ENCODE assay signal across 20 cellular contexts in genomic region chr12:23684121-23684520, GRCh38.
DNase-seq lines count a peak whose midpoint lies in the region; ATAC-seq and TF ChIP-seq lines count a peak whose summit lies in the region.
"Had no signal": no experiment of that assay in that cellular context is flagged by ENCODE, and none has a peak within 500 bp of the region (broad histone marks: within the 10 kb centered on the region; RNA-seq: fewer than 3 reads in every experiment).

No MANE protein-coding gene starts in this region.

- no peaks in the 10 kb centered on the region for H3K36me3 Mint-ChIP-seq in T-helper 17 cell (ENCODE audit: low read depth)
- H3K36me3 Mint-ChIP-seq: CD14-positive monocyte had no signal

- no peak overlapping the region for H2AFZ ChIP-seq in OCI-LY3 (ENCODE audit: low read depth, low read length)

- no peaks in the 10 kb centered on the region for H3K4me1 Mint-ChIP-seq in T-helper 17 cell
- H3K4me1 Mint-ChIP-seq: CD14-positive monocyte had no signal

- H3K27me3 ChIP-seq in OCI-LY3 (ENCODE audit: low read depth, low read length) (no peaks in the 10 kb centered on the region), tibial artery (no peaks in the 10 kb centered on the region)

- DNase-seq in H4 (ENCODE audit: low spot score) (peak; percentile 15), MV-4-11 (lab: John Stamatoyannopoulos, UW) (peak; percentile 71), foreskin melanocyte (peak; percentile 30), tibial artery (no peak), T-helper 17 cell (no peak)
- DNase-seq: ACHN, AML-193, DMS 273 treated with DMSO at 0.1 percent for 48 hours, GF-D8, NCI-H1105 treated with DMSO at 0.1 percent for 48 hours, NCI-H1694 treated with DMSO at 0.1 percent for 48 hours, NCI-H446, Right ventricle myocardium superior, SW 1271 had no signal

- H3K36me3 ChIP-seq in OCI-LY3 (replicated peaks; ENCODE audit: low read depth, low read length), result peaks cover 11% of the 10 kb centered on the region
- no peaks in the 10 kb centered on the region for H3K36me3 ChIP-seq in tibial artery
- H3K36me3 ChIP-seq: HAP-1 had no signal

- H3K27ac ChIP-seq in OCI-LY3 (ENCODE audit: low read length) (peak overlapping the region; percentile 69), tibial artery (no peak overlapping the region)

- peak overlapping the region; percentile 54 for H3K4me2 ChIP-seq in OCI-LY3 (ENCODE audit: low read length)

- H3K4me3 Mint-ChIP-seq in T-helper 17 cell, result no peak overlapping the region
- H3K4me3 Mint-ChIP-seq: CD14-positive monocyte; T-helper 2 cell treated with Interferon-gamma antibody and Interleukin-4, amounts not matched to agents 5 μg/mL and 100 μg/mL, for 36 hours had no signal

- H3K4me1 ChIP-seq in OCI-LY3 (ENCODE audit: low read length) (peaks cover 35% of the 10 kb centered on the region), tibial artery (peaks cover 0 to 13% (median 0%) of the 10 kb centered on the region in 4 donors)

- intact Hi-C loops in tibial artery (cut with DNase I; ENCODE audit: low total_unique reads), result no loop called here

- H3K9me3 ChIP-seq in OCI-LY3 (ENCODE audit: insufficient read depth, low read length) (no peaks in the 10 kb centered on the region), tibial artery (no peaks in the 10 kb centered on the region), T-helper 17 cell (ENCODE audit: control insufficient read depth, low read length, poor library complexity, severe bottlenecking) (no peaks in the 10 kb centered on the region)
- H3K9me3 ChIP-seq: HAP-1 had no signal

- TF ChIP-seq CTCF in OCI-LY3 (IDR thresholded peaks at IDR 0.05; ENCODE audit: low read depth, low read length), result no peak
- no peak for TF ChIP-seq CTCF in tibial artery (IDR thresholded peaks at IDR 0.05)

- H3K4me3 ChIP-seq in OCI-LY3 (ENCODE audit: low read length) (peak overlapping the region; percentile 13; the same call in 1 of the 2 replicates), tibial artery (no peak overlapping the region)
- H3K4me3 ChIP-seq: HAP-1, K562 had no signal

- H3K27me3 Mint-ChIP-seq in T-helper 17 cell, result no peaks in the 10 kb centered on the region

- ATAC-seq in T-helper 17 cell (no peak), GM18498 (IDR thresholded peaks at IDR 0.05; ENCODE audit: unreplicated experiment) (no peak)
- ATAC-seq: K562 had no signal

- H3K27ac Mint-ChIP-seq in T-helper 17 cell, result no peak overlapping the region
- H3K27ac Mint-ChIP-seq: CD14-positive monocyte; T-helper 2 cell treated with Interferon-gamma antibody and Interleukin-4, amounts not matched to agents 5 μg/mL and 100 μg/mL, for 36 hours had no signal

- peaks cover 3% of the 10 kb centered on the region; the same call in 1 of the 2 replicates for H4K20me1 ChIP-seq in OCI-LY3 (ENCODE audit: insufficient read depth, low read length)

- no peaks in the 10 kb centered on the region for H3K79me2 ChIP-seq in OCI-LY3 (ENCODE audit: low read length)

- no peak overlapping the region for H3K9ac ChIP-seq in OCI-LY3 (ENCODE audit: low read length)

Comparison
In these comparisons a context has a peak if more than half of its experiments do, and no peak if none do; other contexts are left out.
1. DNase-seq: peak in H4 (single experiment), MV-4-11 (single experiment) and foreskin melanocyte (single experiment); none in tibial artery (0 of 2) and T-helper 17 cell (0 of 3).